ENCODE assay signal across 9 cellular contexts in the genomic region with DNA sequence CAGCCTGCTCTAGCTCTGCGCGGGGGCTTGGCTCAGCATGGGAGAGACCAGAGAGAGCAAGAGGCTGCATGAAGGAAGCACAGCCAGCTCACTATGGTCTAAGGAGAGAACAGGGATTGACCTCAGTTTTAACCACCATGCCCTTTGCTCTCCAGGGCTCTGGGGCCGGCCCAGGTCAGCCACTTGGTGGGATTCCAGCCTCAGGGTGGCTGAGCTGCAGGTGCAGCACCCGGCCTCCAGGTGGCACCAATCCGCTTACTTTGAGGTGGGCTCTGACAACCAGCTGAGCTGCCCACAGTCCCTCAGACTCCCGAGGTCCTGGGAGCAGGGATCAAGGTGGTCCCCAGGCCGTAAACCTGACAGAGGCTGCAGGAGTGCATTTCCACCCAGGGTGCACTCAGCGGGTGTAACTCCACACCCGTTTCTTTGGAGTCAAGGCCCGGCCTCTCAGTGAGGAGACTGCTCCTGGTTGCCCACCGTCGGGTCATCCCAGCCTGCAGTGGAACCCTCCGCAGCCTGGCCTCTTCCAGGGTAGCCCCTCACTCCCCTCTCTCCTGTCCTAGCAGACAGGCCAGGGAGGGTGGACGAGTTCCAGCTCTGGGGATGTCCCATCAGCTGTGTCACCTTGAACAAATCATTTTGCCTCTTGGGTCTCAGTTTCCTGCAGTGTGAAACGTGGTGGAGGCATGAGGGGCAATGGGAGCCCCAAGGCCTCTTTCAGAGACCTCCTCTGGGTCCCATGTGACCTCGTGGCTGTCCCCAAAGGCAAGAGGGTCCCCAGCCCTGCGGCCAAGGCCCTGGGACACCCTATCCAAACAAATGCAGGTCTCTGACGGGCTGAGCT. TPM values are rescaled to one million over a fixed set of nuclear protein-coding genes. Genes with fewer than 3 reads are reported as not detected.
DNase-seq lines count a peak whose midpoint lies in the region; ATAC-seq and TF ChIP-seq lines count a peak whose summit lies in the region.
"Had no signal": no experiment of that assay in that cellular context is flagged by ENCODE, and none has a peak within 500 bp of the region (broad histone marks: within the 10 kb centered on the region; RNA-seq: fewer than 3 reads in every experiment).

No MANE protein-coding gene starts in this region.

- intact Hi-C loops in activated B cell treated with CpG ODN at 0.5 μM for 24 hours (cut with micrococcal nuclease) = loop anchor here (1.0 kb wide), 2 partner anchors 122 to 526 kb away; no protein-coding TSS in a partner anchor

- peaks cover 71% of the 10 kb centered on the region for H3K27me3 ChIP-seq in MM.1S (replicated peaks; ENCODE audit: insufficient read depth, low read length)

- no peaks in the 10 kb centered on the region for H3K36me3 Mint-ChIP-seq in activated B cell treated with CpG ODN at 0.5 μM for 24 hours (ENCODE audit: low read depth)

- H3K36me3 ChIP-seq in MM.1S (replicated peaks; ENCODE audit: insufficient read depth, low read length) = no peaks in the 10 kb centered on the region

- H3K9me3 Mint-ChIP-seq in activated B cell treated with CpG ODN at 0.5 μM for 24 hours = no peaks in the 10 kb centered on the region

- no peak overlapping the region for H2AFZ ChIP-seq in MM.1S (ENCODE audit: low read length)

- no peaks in the 10 kb centered on the region for H3K9me3 ChIP-seq in MM.1S (replicated peaks; ENCODE audit: insufficient read depth, low read length)

- TF ChIP-seq CTCF in MM.1S (IDR thresholded peaks at IDR 0.05; ENCODE audit: low read length) (peak; percentile 96), activated B cell treated with CpG ODN at 0.5 μM for 24 hours (IDR thresholded peaks at IDR 0.05) (no peak)

- H3K4me2 ChIP-seq in MM.1S (ENCODE audit: low read depth, low read length) = peak overlapping the region; percentile 32; the same call in 1 of the 2 replicates

- H3K27me3 Mint-ChIP-seq in activated B cell treated with CpG ODN at 0.5 μM for 24 hours = peaks cover 30% of the 10 kb centered on the region

- H3K4me3 ChIP-seq in MM.1S (ENCODE audit: low read length) = no peak overlapping the region

- peak overlapping the region; percentile 64 for H3K4me3 Mint-ChIP-seq in activated B cell treated with CpG ODN at 0.5 μM for 24 hours

- POLR2A ChIA-PET in activated B cell treated with CpG ODN at 0.5 μM for 24 hours (lab: Charles Lee) = interaction anchor here (0.7 kb wide), 1 partner anchor 105 kb away, joined by 3 read pairs; no protein-coding TSS in a partner anchor

- peaks cover 18% of the 10 kb centered on the region for H3K4me1 Mint-ChIP-seq in activated B cell treated with CpG ODN at 0.5 μM for 24 hours

- peak; percentile 73 for DNase-seq in NCI-H2227 (lab: John Stamatoyannopoulos, UW; ENCODE audit: unreplicated experiment)
- no peak for DNase-seq in NCI-H2227 treated with DMSO at 0.1 percent for 48 hours (lab: John Stamatoyannopoulos, UW)
- peak; percentile 43 for DNase-seq in MM.1S
- DNase-seq in activated B cell treated with CpG ODN at 0.5 μM for 24 hours = peak; percentile 57
- DNase-seq in central memory CD4-positive, alpha-beta T cell = peak; percentile 28
- peak; percentile 70 for DNase-seq in left lobe of liver (ENCODE audit: low spot score)
- peak in 2 of 3 experiments; percentile 22 to 46 for DNase-seq in stimulated activated CD4-positive, alpha-beta T cell treated with anti-CD3 and anti-CD28 coated beads, TNF-alpha, amount 100 ng/mL, for 24 hours (ENCODE audit: low read depth in 3 of 3)

- ATAC-seq in activated B cell treated with CpG ODN at 0.5 μM for 24 hours (ENCODE audit: low read depth) (peak; percentile 70), left lobe of liver (peak; percentile 86), HG02981 (IDR thresholded peaks at IDR 0.05; ENCODE audit: unreplicated experiment) (no peak)

- H3K27ac Mint-ChIP-seq in activated B cell treated with CpG ODN at 0.5 μM for 24 hours = no peak overlapping the region

- H3F3A ChIP-seq in MM.1S (ENCODE audit: insufficient read depth, low read length) = no peaks in the 10 kb centered on the region

- H3K9me2 ChIP-seq in MM.1S (replicated peaks; ENCODE audit: insufficient read depth, low read length) = no peaks in the 10 kb centered on the region

- no peak overlapping the region for H3K27ac ChIP-seq in MM.1S (ENCODE audit: low read length)

- no peaks in the 10 kb centered on the region for H3K79me2 ChIP-seq in MM.1S (ENCODE audit: low read length)

- CTCF ChIA-PET in activated B cell treated with CpG ODN at 0.5 μM for 24 hours (lab: Charles Lee) = interaction anchor here (0.7 to 2.6 kb wide), 26 partner anchors 10 to 531 kb away, joined by 3 to 40 read pairs (median 4); partner anchors contain the start of gene PTPN7

- no peaks in the 10 kb centered on the region for H3K4me1 ChIP-seq in MM.1S (ENCODE audit: low read length)

- no peaks in the 10 kb centered on the region for H4K20me1 ChIP-seq in MM.1S (ENCODE audit: insufficient read depth, low read length)

- H3K9ac ChIP-seq in MM.1S (ENCODE audit: low read length) = no peak overlapping the region

RNA-seq across cellular contexts. Expression of gene LGR6, which starts 0.6 kb away (rescaled TPM):
- total RNA-seq in activated B cell treated with CpG ODN at 0.5 μM for 24 hours (not detected in 2 replicates), left lobe of liver (1.4 TPM)
- total RNA-seq: pulmonary artery endothelial cell had no signal

RNA-seq across cellular contexts. Expression of gene PTPN7, which starts 32.6 kb away (rescaled TPM):
- total RNA-seq in activated B cell treated with CpG ODN at 0.5 μM for 24 hours (29.4 and 31.0 TPM in 2 replicates), left lobe of liver (0.86 TPM)

RNA-seq across cellular contexts. Expression of gene ARL8A, which starts 48.5 kb away (rescaled TPM):
- total RNA-seq in activated B cell treated with CpG ODN at 0.5 μM for 24 hours (56.3 and 58.0 TPM in 2 replicates), left lobe of liver (34.6 TPM)

Comparison
In these comparisons a context has a peak if more than half of its experiments do, and no peak if none do; other contexts are left out.
1. RNA of gene PTPN7, which starts 32.6 kb away (total RNA-seq): 29.4 to 31.0 TPM in activated B cell treated with CpG ODN at 0.5 μM for 24 hours; 0.86 TPM in left lobe of liver (single experiment); every median in the first group is over 10 times any median in the second.